Comparison of ENCODE assay signal across 1 cellular context in genomic region chr15:95347846-95348245, GRCh38.
TF ChIP-seq lines count a peak whose summit lies in the region.

No MANE protein-coding gene starts in this region.

TF ChIP-seq in GM23338, 12 proteins besides CTCF, POLR2A, EP300 and RAD21 (continued from another document):
- TF ChIP-seq ZNF462 (CRISPR knock-in tag; IDR thresholded peaks at IDR 0.05) (no peak), EZH2 (IDR thresholded peaks at IDR 0.05; ENCODE audit: low read depth, unreplicated experiment) (no peak), ZNF331 (CRISPR knock-in tag; IDR thresholded peaks at IDR 0.05; ENCODE audit: low read depth) (no peak), JUNB (IDR thresholded peaks at IDR 0.05; ENCODE audit: unreplicated experiment) (no peak), EZH2phosphoT487 (IDR thresholded peaks at IDR 0.05; ENCODE audit: unreplicated experiment) (no peak)
